In genomic region chr20:36861875-36862801, GRCh38 we compare ENCODE assay signal across 8 cellular contexts. TPM values are rescaled to one million over a fixed set of nuclear protein-coding genes. Genes with fewer than 3 reads are reported as not detected.
DNase-seq lines count a peak whose midpoint lies in the region; ATAC-seq and TF ChIP-seq lines count a peak whose summit lies in the region.

No MANE protein-coding gene starts in this region.

- H3K4me3 ChIP-seq in BLaER1 (peak overlapping the region; percentile 100), duodenal mucosa (ENCODE audit: low read depth in 1 of 2, low read length in 2 of 2) (peak overlapping the region; percentile 50), lower leg skin (ENCODE audit: low read depth, poor library complexity, severe bottlenecking) (peak overlapping the region; percentile 44)

- peaks cover 80% of the 10 kb centered on the region for H3K4me1 ChIP-seq in BLaER1
- peaks cover 17 to 36% of the 10 kb centered on the region in 2 donors for H3K4me1 ChIP-seq in duodenal mucosa (ENCODE audit: control insufficient read depth in 1 of 2, insufficient read depth in 2 of 2, low read length in 2 of 2)

- ATAC-seq in HG03139 (IDR thresholded peaks at IDR 0.05; ENCODE audit: unreplicated experiment) (no peak), GM21381 (IDR thresholded peaks at IDR 0.05; ENCODE audit: unreplicated experiment) (no peak)

- TF ChIP-seq CTCF in lower leg skin (IDR thresholded peaks at IDR 0.05): no peak

- no peaks in the 10 kb centered on the region for H3K27me3 ChIP-seq in BLaER1
- no peaks in the 10 kb centered on the region for H3K27me3 ChIP-seq in duodenal mucosa (ENCODE audit: control insufficient read depth in 1 of 2, insufficient read depth in 2 of 2, low read length in 2 of 2)

- H3K4me2 ChIP-seq in BLaER1: peak overlapping the region; percentile 100

- H3K9me3 ChIP-seq in BLaER1: no peaks in the 10 kb centered on the region
- no peaks in the 10 kb centered on the region for H3K9me3 ChIP-seq in duodenal mucosa (ENCODE audit: control insufficient read depth in 1 of 2, low read length in 2 of 2)

- peaks cover 56% of the 10 kb centered on the region for H4K20me1 ChIP-seq in BLaER1

- peak overlapping the region; percentile 99 for H3K9ac ChIP-seq in BLaER1
- peak overlapping the region; percentile 42 to 43 for H3K9ac ChIP-seq in duodenal mucosa (ENCODE audit: low read depth in 1 of 2, low read length in 2 of 2)

- H3K27ac ChIP-seq in BLaER1 (peak overlapping the region; percentile 98), duodenal mucosa (ENCODE audit: low read depth, low read length) (peak overlapping the region; percentile 66), substantia nigra (ENCODE audit: low read depth, low read length, poor library complexity, severe bottlenecking) (peak overlapping the region; percentile 89)

- H3K36me3 ChIP-seq in BLaER1 (peaks cover 34% of the 10 kb centered on the region), duodenal mucosa (ENCODE audit: control insufficient read depth in 1 of 2, insufficient read depth in 2 of 2, low read length in 2 of 2) (no peaks in the 10 kb centered on the region)

- intact Hi-C loops in lower leg skin (cut with DNase I; ENCODE audit: low total_unique reads): no loop called here

- no peak for TF ChIP-seq POLR2A in lower leg skin (IDR thresholded peaks at IDR 0.05)

- DNase-seq in HK-2 (ENCODE audit: unreplicated experiment): peak; percentile 94
- peak; percentile 86 to 88 for DNase-seq in SHP77 (lab: John Stamatoyannopoulos, UW)
- DNase-seq in lower leg skin (ENCODE audit: low spot score in 2 of 2): peak; percentile 93 to 98
- DNase-seq in substantia nigra (lab: John Stamatoyannopoulos, UW): peak in 48 of 49 donors; percentile 23 to 90 (median 78)

- WGBS in lower leg skin, 2 donors: 8 to 10% methylated on average over 29 to 31 of the region's 45 CpGs

RNA-seq across cellular contexts. Expression of gene TLDC2, which starts 13.8 kb away (rescaled TPM):
- total RNA-seq in lower leg skin: under 1 TPM in 2 of 4 donors, not detected in 2; 0.42 to 0.58 TPM

Comparison
In these comparisons a context has a peak if more than half of its experiments do, and no peak if none do; other contexts are left out.
1. H3K4me3 ChIP-seq: peak in every context shown above with its lines; median percentile 100 in BLaER1; 50 in duodenal mucosa; 44 in lower leg skin.